5 cellular contexts compared by ENCODE assay signal in the genomic region with DNA sequence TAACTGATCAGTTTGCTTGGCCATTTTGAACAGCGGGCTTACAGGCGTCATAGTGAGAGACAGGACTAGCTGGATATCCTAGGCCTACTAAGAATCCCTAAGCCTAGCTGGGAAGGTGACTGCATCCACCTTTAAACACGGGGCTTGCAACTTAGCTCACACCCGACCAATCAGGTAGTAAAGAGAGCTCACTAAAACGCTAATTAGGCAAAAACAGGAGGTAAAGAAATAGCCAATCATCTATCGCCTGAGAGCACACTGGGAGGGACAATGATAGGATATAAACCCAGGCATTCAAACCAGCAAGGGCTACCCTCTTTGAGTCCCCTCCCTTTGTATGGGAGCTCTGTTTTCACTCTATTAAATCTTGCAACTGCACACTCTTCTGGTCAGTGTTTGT. TPM values are rescaled to one million over a fixed set of nuclear protein-coding genes. Genes with fewer than 3 reads are reported as not detected.
"Had no signal": no experiment of that assay in that cellular context is flagged by ENCODE, and none has a peak within 500 bp of the region (broad histone marks: within the 10 kb centered on the region; RNA-seq: fewer than 3 reads in every experiment).

No MANE protein-coding gene starts in this region.

RNA-seq across cellular contexts. Expression of a gene that starts 18.3 kb away (rescaled TPM):
- total RNA-seq: HepG2, HT-29 had no signal
- polyA plus RNA-seq: HepG2, IgD-negative memory B cell had no signal

RNA-seq across cellular contexts. Expression of a gene that starts 38.1 kb away (rescaled TPM):
- total RNA-seq: HepG2, HT1080, IMR-90 had no signal
- polyA plus RNA-seq: IgD-negative memory B cell had no signal

RNA-seq across cellular contexts. Expression of a gene that starts 48.1 kb away (rescaled TPM):
- total RNA-seq: HepG2, IMR-90 had no signal
- polyA plus RNA-seq: HepG2, IgD-negative memory B cell, IMR-90 had no signal
